In genomic region chr11:128734439-128735224, GRCh38 we compare ENCODE assay signal across 8 cellular contexts. TPM values are rescaled to one million over a fixed set of nuclear protein-coding genes. Genes with fewer than 3 reads are reported as not detected.
A peak's percentile ranks its signal among the peaks of the same experiment; 100 is the strongest.
DNase-seq lines count a peak whose midpoint lies in the region; ATAC-seq, FAIRE-seq and TF ChIP-seq lines count a peak whose summit lies in the region.

No MANE protein-coding gene starts in this region.

- H3K27me3 Mint-ChIP-seq in Calu3 (ENCODE audit: unreplicated experiment), result no peaks in the 10 kb centered on the region

- no peaks in the 10 kb centered on the region for H3K9me1 ChIP-seq in endothelial cell of umbilical vein (replicated peaks; ENCODE audit: control insufficient read depth, extremely low read depth, insufficient read depth, low read length)

- no peaks in the 10 kb centered on the region for H3K9me3 ChIP-seq in HUES48 (ENCODE audit: control insufficient read depth, insufficient read depth, low read length)
- H3K9me3 ChIP-seq in endothelial cell of umbilical vein (replicated peaks; ENCODE audit: control insufficient read depth, insufficient read depth, low read length), result no peaks in the 10 kb centered on the region
- H3K9me3 ChIP-seq in upper lobe of left lung, result no peaks in the 10 kb centered on the region

- H3K4me3 Mint-ChIP-seq in Calu3 (ENCODE audit: low read depth, unreplicated experiment), result no peak overlapping the region

- CTCF ChIA-PET in endothelial cell of umbilical vein (lab: Charles Lee), result interaction anchor here (1.0 to 1.2 kb wide), 3 partner anchors 19 to 562 kb away, joined by 3 to 5 read pairs (median 3); no protein-coding TSS in a partner anchor
- CTCF ChIA-PET in Calu3 (lab: Charles Lee), result no interaction called here

- H3K27ac Mint-ChIP-seq in Calu3 (ENCODE audit: unreplicated experiment), result no peak overlapping the region

- peaks cover 99% of the 10 kb centered on the region for H3K79me2 ChIP-seq in endothelial cell of umbilical vein (ENCODE audit: control insufficient read depth, insufficient read depth, low read length)

- 40 to 51% methylated on average over 13 of the region's 13 CpGs for whole genome bisulfite sequencing in upper lobe of left lung, 2 donors

- H4K20me1 ChIP-seq in endothelial cell of umbilical vein (replicated peaks; ENCODE audit: control insufficient read depth, extremely low read depth, insufficient read depth, low read length), result peaks cover 3% of the 10 kb centered on the region

- peak; percentile 8 for FAIRE-seq in endothelial cell of umbilical vein (lab: Jason Lieb, UNC)

- H3K9ac ChIP-seq in HUES48 (ENCODE audit: low read depth, low read length) (peak overlapping the region; percentile 28; the same call in 1 of the 2 replicates), endothelial cell of umbilical vein (replicated peaks; ENCODE audit: extremely low read depth, insufficient read depth, low read length) (no peak overlapping the region)

- H3K4me2 ChIP-seq in endothelial cell of umbilical vein (ENCODE audit: insufficient read depth, low read length), result no peak overlapping the region

- POLR2A ChIA-PET in endothelial cell of umbilical vein (lab: Charles Lee), result interaction anchor here (1.3 kb wide), 1 partner anchor 24 kb away, joined by 3 read pairs; no protein-coding TSS in a partner anchor

- dilution Hi-C loops in endothelial cell of umbilical vein (cut with MboI; ENCODE audit: extremely low pct_ligation_motif_present, low sequenced_read_pairs), result no loop called here

- no peak for TF ChIP-seq CTCF in endothelial cell of umbilical vein (IDR thresholded peaks at IDR 0.05; ENCODE audit: extremely low read depth in 1 of 2, insufficient read depth in 1 of 2, low read depth in 1 of 2, low read length in 2 of 2)
- TF ChIP-seq CTCF in upper lobe of left lung (IDR thresholded peaks at IDR 0.05), result no peak
- no peak for TF ChIP-seq CTCF in Calu3 (IDR thresholded peaks at IDR 0.05; ENCODE audit: unreplicated experiment)

- BruUV-seq in endothelial cell of umbilical vein (replicated peaks; lab: Mats Ljungman, UMichigan) (no TSS peak), Calu3 (replicated peaks; lab: Mats Ljungman, UMichigan) (no TSS peak)

- no peaks in the 10 kb centered on the region for H3K36me3 Mint-ChIP-seq in Calu3 (ENCODE audit: insufficient read depth, unreplicated experiment)

- no peak for TF ChIP-seq POLR2A in endothelial cell of umbilical vein (IDR thresholded peaks at IDR 0.05; ENCODE audit: low read depth, low read length)
- no peak for TF ChIP-seq POLR2A in upper lobe of left lung (IDR thresholded peaks at IDR 0.05)

- DNase-seq in Right ventricle myocardium inferior (ENCODE audit: missing footprints) (peak; percentile 81), cardiac septum (ENCODE audit: low spot score) (no peak), endothelial cell of umbilical vein (ENCODE audit: low read depth, low spot score) (no peak), upper lobe of left lung (peak in 1 of 2 donors; percentile 75), NCI-H2029 treated with DMSO at 0.1 percent for 48 hours (lab: John Stamatoyannopoulos, UW) (no peak), Calu3 (no peak), posterior vena cava (ENCODE audit: low spot score) (no peak)

- ATAC-seq in Right ventricle myocardium inferior (peak; percentile 35), upper lobe of left lung (ENCODE audit: low FRiP score in 2 of 2) (peak; percentile 8 to 83)

- intact Hi-C loops in Right ventricle myocardium inferior (cut with DNase I), result no loop called here
- intact Hi-C loops in cardiac septum (cut with DNase I), result no loop called here
- intact Hi-C loops in endothelial cell of umbilical vein (cut with micrococcal nuclease), result no loop called here
- intact Hi-C loops in Calu3 (cut with micrococcal nuclease; ENCODE audit: unreplicated experiment), result no loop called here
- intact Hi-C loops in posterior vena cava (cut with DNase I), result no loop called here

- no peak for TF ChIP-seq EP300 in upper lobe of left lung (IDR thresholded peaks at IDR 0.05)

- H3K27me3 ChIP-seq in HUES48 (ENCODE audit: control insufficient read depth, insufficient read depth, low read length) (peaks cover 11% of the 10 kb centered on the region; the same call in 1 of the 2 replicates), endothelial cell of umbilical vein (ENCODE audit: control insufficient read depth in 2 of 2, insufficient read depth in 2 of 2, low read length in 2 of 2) (no peaks in the 10 kb centered on the region), upper lobe of left lung (no peaks in the 10 kb centered on the region)

- H3K27ac ChIP-seq in HUES48 (ENCODE audit: low read depth, low read length), result peak overlapping the region; percentile 79
- H3K27ac ChIP-seq in endothelial cell of umbilical vein (ENCODE audit: insufficient read depth, low read depth, low read length), result no peak overlapping the region
- H3K27ac ChIP-seq in upper lobe of left lung, result peak overlapping the region in 3 of 4 donors; percentile 8 to 50 (median 19)

- no peaks in the 10 kb centered on the region for H3K9me3 Mint-ChIP-seq in Calu3 (ENCODE audit: low read depth, unreplicated experiment)

- H3K4me1 Mint-ChIP-seq in Calu3 (ENCODE audit: low read depth, unreplicated experiment), result no peaks in the 10 kb centered on the region

- H3K4me1 ChIP-seq in HUES48 (ENCODE audit: control insufficient read depth, insufficient read depth, low read length) (peaks cover 40% of the 10 kb centered on the region), endothelial cell of umbilical vein (ENCODE audit: control insufficient read depth, extremely low read depth, insufficient read depth, low read length) (peaks cover 38% of the 10 kb centered on the region), upper lobe of left lung (peaks cover 63 to 83% (median 80%) of the 10 kb centered on the region in 4 donors)

- H3K4me3 ChIP-seq in HUES48 (ENCODE audit: low read depth, low read length) (no peak overlapping the region), endothelial cell of umbilical vein (replicated peaks in 1 of 3; ENCODE audit: insufficient read depth in 1 of 3, low read depth in 1 of 3, low read length in 3 of 3) (no peak overlapping the region), upper lobe of left lung (no peak overlapping the region)

- H3K36me3 ChIP-seq in HUES48 (ENCODE audit: control insufficient read depth, insufficient read depth, low read length), result no peaks in the 10 kb centered on the region
- H3K36me3 ChIP-seq in endothelial cell of umbilical vein (ENCODE audit: control insufficient read depth in 2 of 2, extremely low read depth in 1 of 2, insufficient read depth in 2 of 2, low read length in 2 of 2), result peaks cover 0 to 21% of the 10 kb centered on the region in 2 experiments
- H3K36me3 ChIP-seq in upper lobe of left lung, result no peaks in the 10 kb centered on the region

- no peak overlapping the region for H2AFZ ChIP-seq in endothelial cell of umbilical vein (ENCODE audit: low read depth, low read length)

TF ChIP-seq in endothelial cell of umbilical vein, 7 proteins besides CTCF, POLR2A, EP300 and RAD21:
- no peak for TF ChIP-seq JUN (IDR thresholded peaks at IDR 0.05; ENCODE audit: borderline replicate concordance, insufficient read depth, insufficient read length, low read depth)
- peak; percentile 17 for TF ChIP-seq GATA2 (IDR thresholded peaks at IDR 0.05; ENCODE audit: insufficient read depth, insufficient read length, low read depth, low read length)

RNA-seq across cellular contexts. Expression of gene FLI1, which starts 40.8 kb away (rescaled TPM):
- total RNA-seq in Right ventricle myocardium inferior, result 18.3 TPM
- 18.9 TPM for total RNA-seq in cardiac septum
- total RNA-seq in endothelial cell of umbilical vein, result 132 and 134 TPM in 2 replicates
- 163 and 210 TPM in 2 replicates for polyA plus RNA-seq in endothelial cell of umbilical vein
- polyA plus RNA-seq in endothelial cell of umbilical vein (2011; cell fraction: cytosol; rRNA removed), result 124 and 153 TPM in 2 replicates
- polyA plus RNA-seq in endothelial cell of umbilical vein (2011; cell fraction: nucleus; rRNA removed), result 147 and 172 TPM in 2 replicates
- polyA plus RNA-seq in endothelial cell of umbilical vein (2012), result 97.4 and 114 TPM in 2 replicates
- polyA minus RNA-seq in endothelial cell of umbilical vein, result 460 and 576 TPM in 2 replicates
- not detected for polyA minus RNA-seq in endothelial cell of umbilical vein (2011; cell fraction: cytosol; rRNA and poly(A)+ RNA removed)
- 141 and 197 TPM in 2 replicates for polyA minus RNA-seq in endothelial cell of umbilical vein (2011; cell fraction: nucleus; rRNA and poly(A)+ RNA removed)
- total RNA-seq in upper lobe of left lung, result 10 to 100 TPM; 36.3 to 80.1 (median 54.4) TPM
- 0.17 TPM in 1 of 2 replicates, not detected in the other for total RNA-seq in Calu3 (2022)
- 10 to 100 TPM; 25.3 to 29.7 TPM for total RNA-seq in posterior vena cava

Comparison
In these comparisons a context has a peak if more than half of its experiments do, and no peak if none do; other contexts are left out.
1. RNA of gene FLI1, which starts 40.8 kb away (total RNA-seq): 132 to 134 TPM in endothelial cell of umbilical vein, 36.3 to 80.1 TPM in upper lobe of left lung, 25.3 to 29.7 TPM in posterior vena cava, 18.9 TPM in cardiac septum (single experiment) and 18.3 TPM in Right ventricle myocardium inferior (single experiment); 0.17 TPM in Calu3; every median in the first group is over 10 times any median in the second.